Comparison of ENCODE assay signal across 8 cellular contexts in genomic region chr3:75429561-75430220, GRCh38.
DNase-seq lines count a peak whose midpoint lies in the region.
"Not testable (repeated sequence)": the region's sequence is repeated elsewhere in the genome, so short reads cannot be mapped to it uniquely, and the experiment has no call there.

No MANE protein-coding gene starts in this region.

- H3K56ac ChIP-seq in mesendoderm (ENCODE audit: low read length), result not testable (repeated sequence)

- H3K79me1 ChIP-seq in mesendoderm (ENCODE audit: low read length), result not testable (repeated sequence)

- H3K4ac ChIP-seq in mesendoderm (ENCODE audit: low read depth, low read length), result not testable (repeated sequence)

- H3K4me1 ChIP-seq in mesendoderm (ENCODE audit: control insufficient read depth, low read depth, low read length), result not testable (repeated sequence)

- H3K27me3 ChIP-seq in mesendoderm (ENCODE audit: insufficient read depth, low read length, poor library complexity), result not testable (repeated sequence)

- H2BK5ac ChIP-seq in mesendoderm (ENCODE audit: low read length), result not testable (repeated sequence)

- H3K36me3 ChIP-seq in mesendoderm (ENCODE audit: control insufficient read depth, insufficient read depth, low read length), result not testable (repeated sequence)

- H2BK15ac ChIP-seq in mesendoderm (replicated peaks; ENCODE audit: low read depth), result not testable (repeated sequence)

- not testable (repeated sequence) for H3K4me2 ChIP-seq in mesendoderm (ENCODE audit: low read length)

- H3K18ac ChIP-seq in mesendoderm (ENCODE audit: low read length), result not testable (repeated sequence)

- WGBS in mesendoderm (ENCODE audit: extremely low coverage, insufficient coverage, low lambda C conversion rate), result no CpG with 5 or more reads among the region's 9 CpGs

- not testable (repeated sequence) for H3K27ac ChIP-seq in mesendoderm (ENCODE audit: low read depth, low read length)

- H4K8ac ChIP-seq in mesendoderm (ENCODE audit: low read depth, low read length), result not testable (repeated sequence)

- not testable (repeated sequence) for H4K5ac ChIP-seq in mesendoderm (ENCODE audit: low read length)

- H3K4me3 ChIP-seq in mesendoderm (ENCODE audit: low read length), result not testable (repeated sequence)

- H2BK120ac ChIP-seq in mesendoderm (ENCODE audit: low read depth, low read length), result not testable (repeated sequence)

- not testable (repeated sequence) for H3K23ac ChIP-seq in mesendoderm (ENCODE audit: low read length)

- H3K9ac ChIP-seq in mesendoderm (ENCODE audit: low read length), result not testable (repeated sequence)

- in situ Hi-C loops in ACHN (cut with HindIII; ENCODE audit: low pct_ligation_motif_present, low pct_unique_long_range_greater_than_20kb, low sequenced_read_pairs), result not testable (repeated sequence)

- DNase-seq in ACHN, result peak; percentile 70
- peak; percentile 44 for DNase-seq in H4 (ENCODE audit: low spot score)
- peak; percentile 12 for DNase-seq in NCI-H2196 treated with DMSO at 0.1 percent for 48 hours (lab: John Stamatoyannopoulos, UW; ENCODE audit: unreplicated experiment)
- peak; percentile 64 for DNase-seq in UCSD-AML1 (lab: John Stamatoyannopoulos, UW; ENCODE audit: unreplicated experiment)
- peak; percentile 42 for DNase-seq in activated naive CD8-positive, alpha-beta T cell treated with anti-CD3 and anti-CD28 coated beads, Interleukin-2, amount 50 U/mL, for 16 hours (ENCODE audit: low read depth, low spot score)
- peak; percentile 74 for DNase-seq in fibroblast of peridontal ligament (ENCODE audit: extremely low read depth)
- DNase-seq in mesendoderm, result peak; percentile 83
- peak; percentile 77 to 79 for DNase-seq in stimulated activated CD4-positive, alpha-beta T cell treated with anti-CD3 and anti-CD28 coated beads, Interleukin-2, amount 100 ng/mL, for 24 hours

- not testable (repeated sequence) for H3K79me2 ChIP-seq in mesendoderm (ENCODE audit: control insufficient read depth, insufficient read depth, low read length)

- not testable (repeated sequence) for H2AK5ac ChIP-seq in mesendoderm (ENCODE audit: low read length)

Comparison
In these comparisons a context has a peak if more than half of its experiments do, and no peak if none do; other contexts are left out.
1. DNase-seq: peak in every context shown above with its lines; median percentile 83 in mesendoderm; 78 in stimulated activated CD4-positive, alpha-beta T cell treated with anti-CD3 and anti-CD28 coated beads, Interleukin-2, amount 100 ng/mL, for 24 hours; 74 in fibroblast of peridontal ligament; 70 in ACHN; 64 in UCSD-AML1; 44 in H4; 42 in activated naive CD8-positive, alpha-beta T cell treated with anti-CD3 and anti-CD28 coated beads, Interleukin-2, amount 50 U/mL, for 16 hours; 12 in NCI-H2196 treated with DMSO at 0.1 percent for 48 hours.